13 cellular contexts compared by ENCODE assay signal in the genomic region with DNA sequence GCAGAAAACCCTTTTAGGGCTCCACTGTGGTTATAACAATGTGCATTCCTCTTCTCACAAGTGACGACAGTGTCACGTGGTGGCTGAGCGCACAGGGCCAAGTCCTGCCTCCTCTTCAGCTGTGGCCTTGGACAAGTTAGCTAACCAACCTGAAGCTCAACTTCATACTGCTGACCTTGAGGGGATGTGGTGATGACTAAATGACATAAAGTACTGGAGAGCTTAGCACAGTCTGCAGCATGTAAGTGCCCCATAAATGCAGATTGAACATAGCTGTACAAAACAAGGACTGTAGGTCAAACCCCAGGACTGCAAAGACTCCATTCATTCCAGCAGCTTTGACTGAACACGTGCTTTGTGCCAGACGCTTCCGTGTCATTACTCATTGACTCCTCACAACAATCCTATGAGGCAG. TPM values are rescaled to one million over a fixed set of nuclear protein-coding genes. Genes with fewer than 3 reads are reported as not detected.
DNase-seq lines count a peak whose midpoint lies in the region; ATAC-seq and TF ChIP-seq lines count a peak whose summit lies in the region.
"Had no signal": no experiment of that assay in that cellular context is flagged by ENCODE, and none has a peak within 500 bp of the region (broad histone marks: within the 10 kb centered on the region; RNA-seq: fewer than 3 reads in every experiment).

No MANE protein-coding gene starts in this region.

- no peak overlapping the region for H3K4me3 ChIP-seq in right cardiac atrium (ENCODE audit: low read length)
- no peak overlapping the region for H3K4me3 ChIP-seq in right atrium auricular region
- H3K4me3 ChIP-seq in epithelial cell of esophagus (ENCODE audit: low read length), result no peak overlapping the region
- H3K4me3 ChIP-seq in tibial artery, result no peak overlapping the region
- H3K4me3 ChIP-seq in sigmoid colon, result no peak overlapping the region
- H3K4me3 ChIP-seq: thoracic aorta had no signal

- TF ChIP-seq CTCF in right atrium auricular region (IDR thresholded peaks at IDR 0.05) (no peak), epithelial cell of esophagus (IDR thresholded peaks at IDR 0.05; ENCODE audit: insufficient read depth, low read depth, low read length, missing control alignments) (no peak), tibial artery (IDR thresholded peaks at IDR 0.05) (no peak), sigmoid colon (IDR thresholded peaks at IDR 0.05) (no peak)

- peak in 2 of 3 donors; percentile 23 to 31 for DNase-seq in right cardiac atrium
- DNase-seq in right atrium auricular region (ENCODE audit: low spot score), result no peak
- peak; percentile 86 for DNase-seq in epithelial cell of esophagus (ENCODE audit: low read depth)
- DNase-seq in lung microvascular endothelial cell (ENCODE audit: low read depth in 2 of 2), result peak; percentile 86 to 97
- DNase-seq in tibial artery, result no peak
- DNase-seq in NCI-H1417 treated with DMSO at 0.1 percent for 48 hours (lab: John Stamatoyannopoulos, UW), result no peak
- no peak for DNase-seq in sigmoid colon
- DNase-seq: ACHN, aorta had no signal

- H3K4me1 ChIP-seq in right cardiac atrium (ENCODE audit: control insufficient read depth, insufficient read depth, low read length) (no peaks in the 10 kb centered on the region), right atrium auricular region (no peaks in the 10 kb centered on the region), tibial artery (peaks cover 0 to 4% (median 0%) of the 10 kb centered on the region in 4 donors), sigmoid colon (peaks cover 0 to 9% (median 9%) of the 10 kb centered on the region in 4 donors)

- H3K27me3 ChIP-seq in right cardiac atrium (ENCODE audit: control insufficient read depth, insufficient read depth), result no peaks in the 10 kb centered on the region
- no peaks in the 10 kb centered on the region for H3K27me3 ChIP-seq in right atrium auricular region
- peaks cover 0 to 6% of the 10 kb centered on the region in 2 donors for H3K27me3 ChIP-seq in tibial artery
- H3K27me3 ChIP-seq in sigmoid colon, result no peaks in the 10 kb centered on the region

- 63% methylated on average over 6 of the region's 6 CpGs for WGBS in right cardiac atrium
- WGBS in sigmoid colon, 2 donors, result 79 to 86% methylated on average over 6 of the region's 6 CpGs

- peak; percentile 28 to 47 for ATAC-seq in right cardiac atrium
- ATAC-seq in GM21737 (IDR thresholded peaks at IDR 0.05; ENCODE audit: unreplicated experiment), result no peak

- no peak for TF ChIP-seq EP300 in sigmoid colon (IDR thresholded peaks at IDR 0.05)

- H3K27ac ChIP-seq in right cardiac atrium (ENCODE audit: low read length) (no peak overlapping the region), right atrium auricular region (no peak overlapping the region), tibial artery (no peak overlapping the region), sigmoid colon (no peak overlapping the region)
- H3K27ac ChIP-seq: thoracic aorta had no signal

- no peaks in the 10 kb centered on the region for H3K9me3 ChIP-seq in right cardiac atrium (ENCODE audit: control insufficient read depth, low read length)
- no peaks in the 10 kb centered on the region for H3K9me3 ChIP-seq in right atrium auricular region
- H3K9me3 ChIP-seq in tibial artery, result no peaks in the 10 kb centered on the region
- H3K9me3 ChIP-seq in sigmoid colon, result no peaks in the 10 kb centered on the region
- H3K9me3 ChIP-seq: thoracic aorta had no signal

- no peak for TF ChIP-seq POLR2A in sigmoid colon (IDR thresholded peaks at IDR 0.05)

- intact Hi-C loops in right cardiac atrium (cut with DNase I) (no loop called here), tibial artery (cut with DNase I; ENCODE audit: low total_unique reads) (no loop called here), sigmoid colon (cut with DNase I) (no loop called here)

- no peaks in the 10 kb centered on the region for H3K36me3 ChIP-seq in right atrium auricular region
- H3K36me3 ChIP-seq in tibial artery, result no peaks in the 10 kb centered on the region
- H3K36me3 ChIP-seq in sigmoid colon, result no peaks in the 10 kb centered on the region
- H3K36me3 ChIP-seq: thoracic aorta had no signal

RNA-seq across cellular contexts. Expression of a gene that starts 20.1 kb away (rescaled TPM):
- total RNA-seq in right cardiac atrium (not detected), right atrium auricular region (not detected), lung microvascular endothelial cell (not detected in 2 replicates), sigmoid colon (not detected)
- polyA plus RNA-seq in right cardiac atrium (not detected), sigmoid colon (not detected)
- total RNA-seq: aorta, epithelial cell of proximal tubule, liver had no signal
- polyA plus RNA-seq: aorta, liver had no signal

RNA-seq across cellular contexts. Expression of a gene that starts 36.4 kb away (rescaled TPM):
- total RNA-seq in right cardiac atrium (10 to 100 TPM; 11.2 to 15.5 (median 11.7) TPM), right atrium auricular region (10 to 100 TPM; 12.7 to 16.0 TPM), lung microvascular endothelial cell (13.9 and 25.7 TPM in 2 replicates), sigmoid colon (1 to 10 TPM; 7.2 to 8.7 (median 7.9) TPM)
- polyA plus RNA-seq in right cardiac atrium (10.7 TPM), sigmoid colon (10 to 100 TPM in 1 of 3 donors, 1 to 10 TPM in 2; 6.6 to 18.4 (median 6.9) TPM)

Comparison
In these comparisons a context has a peak if more than half of its experiments do, and no peak if none do; other contexts are left out.
1. DNase-seq: peak in right cardiac atrium (2 of 3), epithelial cell of esophagus (single experiment) and lung microvascular endothelial cell (2 of 2); none in right atrium auricular region (single experiment), tibial artery (0 of 2), NCI-H1417 treated with DMSO at 0.1 percent for 48 hours (single experiment) and sigmoid colon (single experiment).